In the genomic region with DNA sequence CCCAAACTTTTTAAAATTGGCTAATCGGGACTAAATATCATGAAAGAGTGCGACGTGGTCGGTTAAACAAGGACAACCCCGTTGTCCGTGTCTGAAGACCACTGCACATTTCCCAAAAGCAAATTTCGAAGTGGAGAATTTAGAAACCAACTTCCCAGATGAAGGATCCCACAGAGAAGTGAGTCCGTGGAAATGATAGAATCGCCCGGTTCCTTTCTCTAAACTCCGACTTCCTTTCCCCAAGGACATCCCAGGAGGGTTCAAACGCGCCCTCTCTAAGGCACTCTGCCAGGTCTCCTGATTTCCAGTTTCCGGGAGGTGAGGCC, we compare ENCODE assay signal across 1 cellular context.
TF ChIP-seq lines count a peak whose summit lies in the region.

No MANE protein-coding gene starts in this region.

TF ChIP-seq in liver, 16 proteins besides CTCF, POLR2A, EP300 and RAD21:
- no peak for TF ChIP-seq REST (IDR thresholded peaks at IDR 0.05)
- TF ChIP-seq ATF3 (IDR thresholded peaks at IDR 0.05): no peak
- no peak for TF ChIP-seq HNF4G (IDR thresholded peaks at IDR 0.05)
- TF ChIP-seq GABPA (IDR thresholded peaks at IDR 0.05 in 1 of 2, conservative IDR thresholded peaks at IDR 0.05 in 1 of 2): no peak
- TF ChIP-seq JUND (IDR thresholded peaks at IDR 0.05): no peak
- TF ChIP-seq NR2F2 (IDR thresholded peaks at IDR 0.05): no peak
- TF ChIP-seq FOXA1 (IDR thresholded peaks at IDR 0.05): no peak
- TF ChIP-seq HNF4A (conservative IDR thresholded peaks at IDR 0.05): no peak
- no peak for TF ChIP-seq TAF1 (conservative IDR thresholded peaks at IDR 0.05)
- TF ChIP-seq, protein P1, sequence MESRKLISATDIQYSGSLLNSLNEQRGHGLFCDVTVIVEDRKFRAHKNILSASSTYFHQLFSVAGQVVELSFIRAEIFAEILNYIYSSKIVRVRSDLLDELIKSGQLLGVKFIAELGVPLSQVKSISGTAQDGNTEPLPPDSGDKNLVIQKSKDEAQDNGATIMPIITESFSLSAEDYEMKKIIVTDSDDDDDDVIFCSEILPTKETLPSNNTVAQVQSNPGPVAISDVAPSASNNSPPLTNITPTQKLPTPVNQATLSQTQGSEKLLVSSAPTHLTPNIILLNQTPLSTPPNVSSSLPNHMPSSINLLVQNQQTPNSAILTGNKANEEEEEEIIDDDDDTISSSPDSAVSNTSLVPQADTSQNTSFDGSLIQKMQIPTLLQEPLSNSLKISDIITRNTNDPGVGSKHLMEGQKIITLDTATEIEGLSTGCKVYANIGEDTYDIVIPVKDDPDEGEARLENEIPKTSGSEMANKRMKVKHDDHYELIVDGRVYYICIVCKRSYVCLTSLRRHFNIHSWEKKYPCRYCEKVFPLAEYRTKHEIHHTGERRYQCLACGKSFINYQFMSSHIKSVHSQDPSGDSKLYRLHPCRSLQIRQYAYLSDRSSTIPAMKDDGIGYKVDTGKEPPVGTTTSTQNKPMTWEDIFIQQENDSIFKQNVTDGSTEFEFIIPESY (IDR thresholded peaks at IDR 0.05): no peak
- TF ChIP-seq, protein P2, sequence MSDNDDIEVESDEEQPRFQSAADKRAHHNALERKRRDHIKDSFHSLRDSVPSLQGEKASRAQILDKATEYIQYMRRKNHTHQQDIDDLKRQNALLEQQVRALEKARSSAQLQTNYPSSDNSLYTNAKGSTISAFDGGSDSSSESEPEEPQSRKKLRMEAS (IDR thresholded peaks at IDR 0.05): no peak
TF ChIP-seq in liver: peak in this region for 0.
